11 cellular contexts compared by ENCODE assay signal in genomic region chr2:211093743-211094303, GRCh38.
DNase-seq lines count a peak whose midpoint lies in the region; ATAC-seq and TF ChIP-seq lines count a peak whose summit lies in the region.
"Had no signal": no experiment of that assay in that cellular context is flagged by ENCODE, and none has a peak within 500 bp of the region (broad histone marks: within the 10 kb centered on the region; RNA-seq: fewer than 3 reads in every experiment).

No MANE protein-coding gene starts in this region.

- H3K36me3 ChIP-seq in GM23338 (ENCODE audit: insufficient read depth): no peaks in the 10 kb centered on the region
- H3K36me3 ChIP-seq in PC-9 (ENCODE audit: low read depth): no peaks in the 10 kb centered on the region
- H3K36me3 ChIP-seq: ovary had no signal

- no peaks in the 10 kb centered on the region for H3K79me2 ChIP-seq in GM23338 (replicated peaks; ENCODE audit: insufficient read depth)
- H3K79me2 ChIP-seq in PC-9 (ENCODE audit: low read depth): no peaks in the 10 kb centered on the region

- DNase-seq in GM23338 (ENCODE audit: low spot score) (peak; percentile 38), PC-9 (no peak), kidney tubule cell (ENCODE audit: low spot score) (peak; percentile 6), DMS79 (lab: John Stamatoyannopoulos, UW) (no peak), HCEC 1CT (no peak)
- no peak for DNase-seq in activated T-helper 1 cell treated with anti-CD3 and anti-CD28 coated beads, Interleukin-12 subunit alpha, Interleukin-12 subunit beta, Interleukin-2, Interleukin-4 antibody, amounts not matched to agents 30 ng/mL and 10 ng/mL and 1 ng/mL, durations not matched to agents 14 hours and 24 hours and 36 hours (ENCODE audit: low spot score)
- DNase-seq: activated CD8-positive, alpha-beta memory T cell treated with anti-CD3 and anti-CD28 coated beads for 24 hours; ovary had no signal

- intact Hi-C loops in PC-9 (cut with micrococcal nuclease; ENCODE audit: unreplicated experiment): no loop called here
- intact Hi-C loops in activated T-helper 1 cell treated with anti-CD3 and anti-CD28 coated beads, Interleukin-12 subunit alpha, Interleukin-12 subunit beta, Interleukin-2, Interleukin-4 antibody, amounts not matched to agents 30 ng/mL and 10 ng/mL and 1 ng/mL, durations not matched to agents 14 hours and 24 hours and 36 hours (cut with micrococcal nuclease): no loop called here

- no peaks in the 10 kb centered on the region for H3K4me1 Mint-ChIP-seq in GM23338
- no peaks in the 10 kb centered on the region for H3K4me1 Mint-ChIP-seq in activated T-helper 1 cell treated with anti-CD3 and anti-CD28 coated beads, Interleukin-12 subunit alpha, Interleukin-12 subunit beta, Interleukin-2, Interleukin-4 antibody, amounts not matched to agents 30 ng/mL and 10 ng/mL and 1 ng/mL, durations not matched to agents 14 hours and 24 hours and 36 hours (ENCODE audit: low read depth)

- no peaks in the 10 kb centered on the region for H3K27me3 ChIP-seq in GM23338 (ENCODE audit: insufficient read depth)
- H3K27me3 ChIP-seq in PC-9 (ENCODE audit: insufficient read depth, low read depth): no peaks in the 10 kb centered on the region
- H3K27me3 ChIP-seq: ovary had no signal

- no peaks in the 10 kb centered on the region; the same call in 2 of the 3 replicates for H3K9me3 Mint-ChIP-seq in GM23338
- H3K9me3 Mint-ChIP-seq in activated T-helper 1 cell treated with anti-CD3 and anti-CD28 coated beads, Interleukin-12 subunit alpha, Interleukin-12 subunit beta, Interleukin-2, Interleukin-4 antibody, amounts not matched to agents 30 ng/mL and 10 ng/mL and 1 ng/mL, durations not matched to agents 14 hours and 24 hours and 36 hours: no peaks in the 10 kb centered on the region

- H4K20me1 ChIP-seq in GM23338 (replicated peaks; ENCODE audit: insufficient read depth): no peaks in the 10 kb centered on the region
- no peaks in the 10 kb centered on the region for H4K20me1 ChIP-seq in PC-9 (ENCODE audit: insufficient read depth)

- H3K4me3 Mint-ChIP-seq in GM23338: no peak overlapping the region
- no peak overlapping the region for H3K4me3 Mint-ChIP-seq in activated T-helper 1 cell treated with anti-CD3 and anti-CD28 coated beads, Interleukin-12 subunit alpha, Interleukin-12 subunit beta, Interleukin-2, Interleukin-4 antibody, amounts not matched to agents 30 ng/mL and 10 ng/mL and 1 ng/mL, durations not matched to agents 14 hours and 24 hours and 36 hours

- H3K4me1 ChIP-seq in GM23338 (ENCODE audit: insufficient read depth) (no peaks in the 10 kb centered on the region), PC-9 (replicated peaks; ENCODE audit: insufficient read depth) (no peaks in the 10 kb centered on the region)

- no peak overlapping the region for H3K27ac ChIP-seq in GM23338 (ENCODE audit: low read depth)
- no peak overlapping the region for H3K27ac ChIP-seq in PC-9
- H3K27ac ChIP-seq: epithelial cell of prostate, ovary had no signal

- H3K4me2 ChIP-seq in GM23338 (no peak overlapping the region), PC-9 (no peak overlapping the region)

- CTCF ChIA-PET in PC-9 (lab: Charles Lee): no interaction called here

- no peaks in the 10 kb centered on the region for H3K36me3 Mint-ChIP-seq in GM23338 (ENCODE audit: low read depth)
- no peaks in the 10 kb centered on the region for H3K36me3 Mint-ChIP-seq in activated T-helper 1 cell treated with anti-CD3 and anti-CD28 coated beads, Interleukin-12 subunit alpha, Interleukin-12 subunit beta, Interleukin-2, Interleukin-4 antibody, amounts not matched to agents 30 ng/mL and 10 ng/mL and 1 ng/mL, durations not matched to agents 14 hours and 24 hours and 36 hours (ENCODE audit: low read depth)

- H3K27ac Mint-ChIP-seq in GM23338: no peak overlapping the region
- H3K27ac Mint-ChIP-seq in activated T-helper 1 cell treated with anti-CD3 and anti-CD28 coated beads, Interleukin-12 subunit alpha, Interleukin-12 subunit beta, Interleukin-2, Interleukin-4 antibody, amounts not matched to agents 30 ng/mL and 10 ng/mL and 1 ng/mL, durations not matched to agents 14 hours and 24 hours and 36 hours: no peak overlapping the region

- H3K9me3 ChIP-seq in PC-9 (ENCODE audit: insufficient read depth, low read depth): no peaks in the 10 kb centered on the region
- H3K9me3 ChIP-seq: ovary had no signal

- 0 out of 2 replicates have a peak, but pooled peaks cover 2% of the 10 kb centered on the region for H3K9me2 ChIP-seq in GM23338 (ENCODE audit: insufficient read depth)
- no peaks in the 10 kb centered on the region for H3K9me2 ChIP-seq in PC-9 (ENCODE audit: insufficient read depth)

- H3F3A ChIP-seq in GM23338 (replicated peaks; ENCODE audit: low read depth): no peaks in the 10 kb centered on the region
- no peaks in the 10 kb centered on the region for H3F3A ChIP-seq in PC-9 (ENCODE audit: insufficient read depth, low read depth)

- H3K27me3 Mint-ChIP-seq in GM23338 (ENCODE audit: insufficient read depth, low read depth, poor library complexity): peaks cover 1% of the 10 kb centered on the region
- H3K27me3 Mint-ChIP-seq in activated T-helper 1 cell treated with anti-CD3 and anti-CD28 coated beads, Interleukin-12 subunit alpha, Interleukin-12 subunit beta, Interleukin-2, Interleukin-4 antibody, amounts not matched to agents 30 ng/mL and 10 ng/mL and 1 ng/mL, durations not matched to agents 14 hours and 24 hours and 36 hours (ENCODE audit: insufficient read depth): no peaks in the 10 kb centered on the region

- BruUV-seq in PC-9 (replicated peaks; lab: Mats Ljungman, UMichigan): no TSS peak

- H3K4me3 ChIP-seq in GM23338 (no peak overlapping the region), PC-9 (no peak overlapping the region)
- H3K4me3 ChIP-seq: ovary had no signal

- TF ChIP-seq CTCF in GM12872 (IDR thresholded peaks at IDR 0.05; ENCODE audit: insufficient read depth, low read depth, low read length): peak; percentile 51; the same call in 2 of the 3 replicates
- TF ChIP-seq CTCF in GM23338 (conservative IDR thresholded peaks at IDR 0.05; ENCODE audit: low read depth in 2 of 2): peak; percentile 61 to 63
- TF ChIP-seq CTCF in PC-9 (conservative IDR thresholded peaks at IDR 0.05): peak; percentile 62

- POLR2A ChIA-PET in PC-9 (lab: Charles Lee; ENCODE audit: unreplicated experiment): no interaction called here

- no peak overlapping the region for H2AFZ ChIP-seq in GM23338
- H2AFZ ChIP-seq in PC-9: no peak overlapping the region

- ATAC-seq in GM23338: no peak
- ATAC-seq in GM18861 (IDR thresholded peaks at IDR 0.05; ENCODE audit: unreplicated experiment): no peak

TF ChIP-seq in GM23338, 12 proteins besides CTCF, POLR2A, EP300 and RAD21 (continues in another document):
- TF ChIP-seq EZH2 (IDR thresholded peaks at IDR 0.05; ENCODE audit: low read depth, unreplicated experiment): no peak
- no peak for TF ChIP-seq ETS1 (IDR thresholded peaks at IDR 0.05)
- no peak for TF ChIP-seq ZNF331 (CRISPR knock-in tag; IDR thresholded peaks at IDR 0.05; ENCODE audit: low read depth)
- TF ChIP-seq POLR2AphosphoS5 (IDR thresholded peaks at IDR 0.05; ENCODE audit: low read depth): no peak
- no peak for TF ChIP-seq REST (IDR thresholded peaks at IDR 0.05; ENCODE audit: unreplicated experiment)
- TF ChIP-seq ZNF114 (CRISPR knock-in tag; IDR thresholded peaks at IDR 0.05): no peak
- TF ChIP-seq EZH2phosphoT487 (IDR thresholded peaks at IDR 0.05; ENCODE audit: unreplicated experiment): no peak
- TF ChIP-seq NANOG (IDR thresholded peaks at IDR 0.05; ENCODE audit: borderline replicate concordance): no peak

Comparison
In these comparisons a context has a peak if more than half of its experiments do, and no peak if none do; other contexts are left out.
1. DNase-seq: peak in GM23338 (single experiment) and kidney tubule cell (single experiment); none in PC-9 (0 of 2), DMS79 (single experiment), activated T-helper 1 cell treated with anti-CD3 and anti-CD28 coated beads, Interleukin-12 subunit alpha, Interleukin-12 subunit beta, Interleukin-2, Interleukin-4 antibody, amounts not matched to agents 30 ng/mL and 10 ng/mL and 1 ng/mL, durations not matched to agents 14 hours and 24 hours and 36 hours (single experiment) and HCEC 1CT (single experiment).
2. Peak in every context shown above with its lines, with median percentiles within 50 percentile points of each other: CTCF ChIP-seq.